In the genomic region with DNA sequence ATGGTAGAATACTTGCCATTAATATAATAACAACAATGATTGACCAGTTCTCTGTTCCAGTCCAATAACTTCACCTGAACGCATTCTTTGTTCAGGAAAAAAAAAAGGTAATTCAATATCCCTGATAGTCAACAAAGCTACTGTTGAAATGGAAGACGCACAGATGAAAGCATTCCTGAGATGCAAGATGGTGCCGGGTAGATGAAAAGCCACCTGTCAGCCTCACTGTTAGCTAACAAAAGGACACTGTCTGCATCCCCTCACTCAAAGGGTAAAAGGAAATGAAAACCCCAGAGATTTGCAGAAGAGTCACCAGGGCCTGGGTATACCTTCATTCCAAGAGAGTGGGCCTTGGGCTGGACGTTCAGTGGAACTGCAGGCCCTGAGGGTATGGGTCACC, we compare ENCODE assay signal across 17 cellular contexts.
"Had no signal": no experiment of that assay in that cellular context is flagged by ENCODE, and none has a peak within 500 bp of the region (broad histone marks: within the 10 kb centered on the region; RNA-seq: fewer than 3 reads in every experiment).

No MANE protein-coding gene starts in this region.

- H3K4me3 ChIP-seq: lower lobe of right lung, pancreas, skin epidermis, thoracic aorta had no signal

- H3K36me3 ChIP-seq: brain microvascular endothelial cell, lower lobe of right lung, pancreas had no signal

- H3K4me1 ChIP-seq: lower lobe of right lung, pancreas had no signal

- DNase-seq: activated CD4-positive, alpha-beta memory T cell treated with anti-CD3 and anti-CD28 coated beads for 36 hours; activated gamma-delta T cell treated with Interleukin-2 at 50 U/mL for 16 hours; activated naive CD8-positive, alpha-beta T cell treated with anti-CD3 and anti-CD28 coated beads for 36 hours; activated T-cell treated with anti-CD3 and anti-CD28 coated beads, Interleukin-2, amount 50 U/mL, for 4 hours; brain microvascular endothelial cell; cerebellar nuclear complex; erythroblast; glutamatergic neuron; immature natural killer cell; lower lobe of right lung; midbrain; pancreas; stimulated activated CD4-positive, alpha-beta T cell treated with anti-CD3 and anti-CD28 coated beads, Interleukin-4, amount 100 ng/mL, for 4 hours; stimulated activated naive CD8-positive, alpha-beta T cell treated with anti-CD3 and anti-CD28 coated beads, Interleukin-15, amount 100 ng/mL, for 72 hours had no signal

- H3K27me3 ChIP-seq: brain microvascular endothelial cell, pancreas had no signal

- ATAC-seq: activated T-cell treated with anti-CD3 and anti-CD28 coated beads, Interleukin-2, amount 50 U/mL, for 4 hours; lower lobe of right lung; pancreas; stimulated activated naive CD8-positive, alpha-beta T cell treated with anti-CD3 and anti-CD28 coated beads, Interleukin-15, amount 100 ng/mL, for 72 hours had no signal

- H3K27ac ChIP-seq: brain microvascular endothelial cell, lower lobe of right lung, pancreas, skin epidermis, thoracic aorta, VCaP had no signal

- H3K9me3 ChIP-seq: lower lobe of right lung, pancreas, thoracic aorta had no signal
